1 cellular context compared by ENCODE assay signal in the genomic region with DNA sequence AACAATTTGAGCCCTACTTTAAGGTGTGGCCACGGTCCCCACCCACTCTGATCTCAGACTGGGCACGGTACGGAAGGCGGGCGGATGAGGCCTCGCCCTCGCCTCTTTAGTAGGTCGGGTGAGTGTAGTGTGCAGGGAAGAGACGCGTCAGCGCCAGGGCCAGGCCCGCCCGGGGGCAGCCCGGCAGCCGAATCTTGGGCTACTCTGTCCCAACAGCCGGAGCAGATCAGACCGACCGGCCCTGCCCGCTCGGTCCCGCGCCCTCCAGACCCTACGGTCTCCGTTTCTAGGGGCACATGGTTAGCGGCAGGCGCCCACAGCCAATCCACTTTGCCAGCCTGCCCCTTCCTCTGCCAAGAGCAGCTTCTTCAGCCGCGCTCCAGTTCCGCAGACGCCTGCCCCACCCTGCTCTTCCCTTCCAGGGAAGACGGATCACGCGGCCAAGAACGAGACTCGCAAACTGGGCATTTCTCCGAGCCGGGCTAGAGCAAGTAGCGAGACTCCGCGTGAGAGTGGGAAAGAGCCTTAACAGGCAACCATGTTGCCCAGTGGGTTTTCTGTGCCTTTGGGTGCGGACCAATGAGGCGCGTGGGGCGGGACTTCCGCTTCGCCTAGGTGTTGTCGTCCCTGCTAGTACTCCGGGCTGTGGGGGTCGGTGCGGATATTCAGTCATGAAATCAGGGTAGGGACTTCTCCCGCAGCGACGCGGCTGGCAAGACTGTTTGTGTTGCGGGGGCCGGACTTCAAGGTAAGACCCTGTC.
TF ChIP-seq lines count a peak whose summit lies in the region.

A gene with protein sequence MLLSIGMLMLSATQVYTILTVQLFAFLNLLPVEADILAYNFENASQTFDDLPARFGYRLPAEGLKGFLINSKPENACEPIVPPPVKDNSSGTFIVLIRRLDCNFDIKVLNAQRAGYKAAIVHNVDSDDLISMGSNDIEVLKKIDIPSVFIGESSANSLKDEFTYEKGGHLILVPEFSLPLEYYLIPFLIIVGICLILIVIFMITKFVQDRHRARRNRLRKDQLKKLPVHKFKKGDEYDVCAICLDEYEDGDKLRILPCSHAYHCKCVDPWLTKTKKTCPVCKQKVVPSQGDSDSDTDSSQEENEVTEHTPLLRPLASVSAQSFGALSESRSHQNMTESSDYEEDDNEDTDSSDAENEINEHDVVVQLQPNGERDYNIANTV (plus strand): TSS at position 610 of the 761 bp plus-strand sequence. CDS start 32,812 bp downstream, outside the sequence.

TF ChIP-seq in HepG2, 621 proteins besides CTCF, POLR2A, EP300 and RAD21 (continued from another document and continues in another):
- TF ChIP-seq, protein P1, sequence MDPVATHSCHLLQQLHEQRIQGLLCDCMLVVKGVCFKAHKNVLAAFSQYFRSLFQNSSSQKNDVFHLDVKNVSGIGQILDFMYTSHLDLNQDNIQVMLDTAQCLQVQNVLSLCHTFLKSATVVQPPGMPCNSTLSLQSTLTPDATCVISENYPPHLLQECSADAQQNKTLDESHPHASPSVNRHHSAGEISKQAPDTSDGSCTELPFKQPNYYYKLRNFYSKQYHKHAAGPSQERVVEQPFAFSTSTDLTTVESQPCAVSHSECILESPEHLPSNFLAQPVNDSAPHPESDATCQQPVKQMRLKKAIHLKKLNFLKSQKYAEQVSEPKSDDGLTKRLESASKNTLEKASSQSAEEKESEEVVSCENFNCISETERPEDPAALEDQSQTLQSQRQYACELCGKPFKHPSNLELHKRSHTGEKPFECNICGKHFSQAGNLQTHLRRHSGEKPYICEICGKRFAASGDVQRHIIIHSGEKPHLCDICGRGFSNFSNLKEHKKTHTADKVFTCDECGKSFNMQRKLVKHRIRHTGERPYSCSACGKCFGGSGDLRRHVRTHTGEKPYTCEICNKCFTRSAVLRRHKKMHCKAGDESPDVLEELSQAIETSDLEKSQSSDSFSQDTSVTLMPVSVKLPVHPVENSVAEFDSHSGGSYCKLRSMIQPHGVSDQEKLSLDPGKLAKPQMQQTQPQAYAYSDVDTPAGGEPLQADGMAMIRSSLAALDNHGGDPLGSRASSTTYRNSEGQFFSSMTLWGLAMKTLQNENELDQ (CRISPR knock-in tag; IDR thresholded peaks at IDR 0.05; ENCODE audit: borderline replicate concordance) = no peak
- TF ChIP-seq ZNF605 (CRISPR knock-in tag; IDR thresholded peaks at IDR 0.05) (peak; percentile 35; the same call in 1 of the 2 replicates), CREM (IDR thresholded peaks at IDR 0.05) (peak; percentile 27; the same call in 1 of the 2 replicates), CREM (CRISPR knock-in tag; IDR thresholded peaks at IDR 0.05) (no peak), SRF (IDR thresholded peaks at IDR 0.05; ENCODE audit: low read depth, low read length) (peak; percentile 47; the same call in 1 of the 2 replicates), SATB2 (CRISPR knock-in tag; IDR thresholded peaks at IDR 0.05) (no peak; the same call in 1 of the 2 replicates), PAX8 (CRISPR knock-in tag; IDR thresholded peaks at IDR 0.05; ENCODE audit: borderline replicate concordance) (0 out of 2 replicates have a peak, but pooled peaks have one; percentile 62), SPEN (CRISPR knock-in tag; IDR thresholded peaks at IDR 0.05; ENCODE audit: low read depth) (peak; percentile 43; the same call in 1 of the 2 replicates), GZF1 (CRISPR knock-in tag; IDR thresholded peaks at IDR 0.05) (no peak), ZNF282 (IDR thresholded peaks at IDR 0.05; ENCODE audit: partially characterized antibody) (no peak), RELA (CRISPR knock-in tag; IDR thresholded peaks at IDR 0.05) (no peak), RFX3 (CRISPR knock-in tag; IDR thresholded peaks at IDR 0.05) (no peak), ZNF614 (CRISPR knock-in tag; IDR thresholded peaks at IDR 0.05; ENCODE audit: borderline replicate concordance) (no peak), JDP2 (CRISPR knock-in tag; IDR thresholded peaks at IDR 0.05; ENCODE audit: borderline replicate concordance) (no peak), ZNF572 (CRISPR knock-in tag; IDR thresholded peaks at IDR 0.05) (0 out of 2 replicates have a peak, but pooled peaks have one; percentile 39), ZNF3 (CRISPR knock-in tag; IDR thresholded peaks at IDR 0.05) (no peak), ZNF331 (CRISPR knock-in tag; IDR thresholded peaks at IDR 0.05) (no peak), ZNF773 (CRISPR knock-in tag; IDR thresholded peaks at IDR 0.05; ENCODE audit: borderline replicate concordance) (0 out of 2 replicates have a peak, but pooled peaks have one; percentile 8), ZC3H13 (CRISPR knock-in tag; IDR thresholded peaks at IDR 0.05) (peak; percentile 92), KMT2B (CRISPR knock-in tag; IDR thresholded peaks at IDR 0.05) (peak; percentile 65; the same call in 1 of the 2 replicates), TGIF2 (CRISPR knock-in tag; IDR thresholded peaks at IDR 0.05) (peak; percentile 35; the same call in 1 of the 2 replicates), FOSL2 (CRISPR knock-in tag; IDR thresholded peaks at IDR 0.05) (no peak; the same call in 1 of the 2 replicates), HOXA7 (CRISPR knock-in tag; IDR thresholded peaks at IDR 0.05) (no peak), ISX (CRISPR knock-in tag; conservative IDR thresholded peaks at IDR 0.05) (0 out of 2 replicates have a peak, but pooled peaks have one; percentile 68), ZBTB3 (CRISPR knock-in tag; IDR thresholded peaks at IDR 0.05; ENCODE audit: borderline replicate concordance, low read depth) (peak; percentile 65; the same call in 1 of the 2 replicates), ZNF263 (CRISPR knock-in tag; IDR thresholded peaks at IDR 0.05) (peak; percentile 48; the same call in 1 of the 2 replicates), ZNF558 (CRISPR knock-in tag; IDR thresholded peaks at IDR 0.05; ENCODE audit: borderline replicate concordance) (peak; percentile 98), PHF20 (CRISPR knock-in tag; IDR thresholded peaks at IDR 0.05) (peak; percentile 67), THYN1 (CRISPR knock-in tag; IDR thresholded peaks at IDR 0.05; ENCODE audit: borderline replicate concordance, low read depth) (0 out of 2 replicates have a peak, but pooled peaks have one; percentile 30), ERF (CRISPR knock-in tag; IDR thresholded peaks at IDR 0.05) (peak; percentile 30; the same call in 1 of the 2 replicates), MED8 (CRISPR knock-in tag; IDR thresholded peaks at IDR 0.05; ENCODE audit: insufficient replicate concordance) (no peak)
- TF ChIP-seq, protein P2, sequence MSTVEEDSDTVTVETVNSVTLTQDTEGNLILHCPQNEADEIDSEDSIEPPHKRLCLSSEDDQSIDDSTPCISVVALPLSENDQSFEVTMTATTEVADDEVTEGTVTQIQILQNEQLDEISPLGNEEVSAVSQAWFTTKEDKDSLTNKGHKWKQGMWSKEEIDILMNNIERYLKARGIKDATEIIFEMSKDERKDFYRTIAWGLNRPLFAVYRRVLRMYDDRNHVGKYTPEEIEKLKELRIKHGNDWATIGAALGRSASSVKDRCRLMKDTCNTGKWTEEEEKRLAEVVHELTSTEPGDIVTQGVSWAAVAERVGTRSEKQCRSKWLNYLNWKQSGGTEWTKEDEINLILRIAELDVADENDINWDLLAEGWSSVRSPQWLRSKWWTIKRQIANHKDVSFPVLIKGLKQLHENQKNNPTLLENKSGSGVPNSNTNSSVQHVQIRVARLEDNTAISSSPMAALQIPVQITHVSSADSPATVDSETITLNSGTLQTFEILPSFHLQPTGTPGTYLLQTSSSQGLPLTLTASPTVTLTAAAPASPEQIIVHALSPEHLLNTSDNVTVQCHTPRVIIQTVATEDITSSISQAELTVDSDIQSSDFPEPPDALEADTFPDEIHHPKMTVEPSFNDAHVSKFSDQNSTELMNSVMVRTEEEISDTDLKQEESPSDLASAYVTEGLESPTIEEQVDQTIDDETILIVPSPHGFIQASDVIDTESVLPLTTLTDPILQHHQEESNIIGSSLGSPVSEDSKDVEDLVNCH (CRISPR knock-in tag; IDR thresholded peaks at IDR 0.05) = no peak
- TF ChIP-seq, protein P3, sequence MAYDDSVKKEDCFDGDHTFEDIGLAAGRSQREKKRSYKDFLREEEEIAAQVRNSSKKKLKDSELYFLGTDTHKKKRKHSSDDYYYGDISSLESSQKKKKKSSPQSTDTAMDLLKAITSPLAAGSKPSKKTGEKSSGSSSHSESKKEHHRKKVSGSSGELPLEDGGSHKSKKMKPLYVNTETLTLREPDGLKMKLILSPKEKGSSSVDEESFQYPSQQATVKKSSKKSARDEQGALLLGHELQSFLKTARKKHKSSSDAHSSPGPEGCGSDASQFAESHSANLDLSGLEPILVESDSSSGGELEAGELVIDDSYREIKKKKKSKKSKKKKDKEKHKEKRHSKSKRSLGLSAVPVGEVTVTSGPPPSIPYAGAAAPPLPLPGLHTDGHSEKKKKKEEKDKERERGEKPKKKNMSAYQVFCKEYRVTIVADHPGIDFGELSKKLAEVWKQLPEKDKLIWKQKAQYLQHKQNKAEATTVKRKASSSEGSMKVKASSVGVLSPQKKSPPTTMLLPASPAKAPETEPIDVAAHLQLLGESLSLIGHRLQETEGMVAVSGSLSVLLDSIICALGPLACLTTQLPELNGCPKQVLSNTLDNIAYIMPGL (CRISPR knock-in tag; IDR thresholded peaks at IDR 0.05; ENCODE audit: borderline replicate concordance in 1 of 2, low read depth in 1 of 2) = peak; percentile 3 to 92; a peak in 3 of 4 replicates
- TF ChIP-seq, protein P4, sequence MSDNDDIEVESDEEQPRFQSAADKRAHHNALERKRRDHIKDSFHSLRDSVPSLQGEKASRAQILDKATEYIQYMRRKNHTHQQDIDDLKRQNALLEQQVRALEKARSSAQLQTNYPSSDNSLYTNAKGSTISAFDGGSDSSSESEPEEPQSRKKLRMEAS (IDR thresholded peaks at IDR 0.05) = peak; percentile 77
- TF ChIP-seq, protein P5, sequence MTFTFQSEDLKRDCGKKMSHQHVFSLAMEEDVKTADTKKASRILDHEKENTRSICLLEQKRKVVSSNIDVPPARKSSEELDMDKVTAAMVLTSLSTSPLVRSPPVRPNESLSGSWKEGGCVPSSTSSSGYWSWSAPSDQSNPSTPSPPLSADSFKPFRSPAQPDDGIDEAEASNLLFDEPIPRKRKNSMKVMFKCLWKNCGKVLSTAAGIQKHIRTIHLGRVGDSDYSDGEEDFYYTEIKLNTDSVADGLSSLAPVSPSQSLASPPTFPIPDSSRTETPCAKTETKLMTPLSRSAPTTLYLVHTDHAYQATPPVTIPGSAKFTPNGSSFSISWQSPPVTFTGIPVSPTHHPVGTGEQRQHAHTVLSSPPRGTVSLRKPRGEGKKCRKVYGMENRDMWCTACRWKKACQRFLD (CRISPR knock-in tag; IDR thresholded peaks at IDR 0.05; ENCODE audit: borderline replicate concordance) = peak; percentile 86; the same call in 1 of the 2 replicates
- TF ChIP-seq, protein P6, sequence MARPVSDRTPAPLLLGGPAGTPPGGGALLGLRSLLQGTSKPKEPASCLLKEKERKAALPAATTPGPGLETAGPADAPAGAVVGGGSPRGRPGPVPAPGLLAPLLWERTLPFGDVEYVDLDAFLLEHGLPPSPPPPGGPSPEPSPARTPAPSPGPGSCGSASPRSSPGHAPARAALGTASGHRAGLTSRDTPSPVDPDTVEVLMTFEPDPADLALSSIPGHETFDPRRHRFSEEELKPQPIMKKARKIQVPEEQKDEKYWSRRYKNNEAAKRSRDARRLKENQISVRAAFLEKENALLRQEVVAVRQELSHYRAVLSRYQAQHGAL (CRISPR knock-in tag; IDR thresholded peaks at IDR 0.05; ENCODE audit: not compliant biosample characterization) = peak; percentile 39
- TF ChIP-seq, protein P7, sequence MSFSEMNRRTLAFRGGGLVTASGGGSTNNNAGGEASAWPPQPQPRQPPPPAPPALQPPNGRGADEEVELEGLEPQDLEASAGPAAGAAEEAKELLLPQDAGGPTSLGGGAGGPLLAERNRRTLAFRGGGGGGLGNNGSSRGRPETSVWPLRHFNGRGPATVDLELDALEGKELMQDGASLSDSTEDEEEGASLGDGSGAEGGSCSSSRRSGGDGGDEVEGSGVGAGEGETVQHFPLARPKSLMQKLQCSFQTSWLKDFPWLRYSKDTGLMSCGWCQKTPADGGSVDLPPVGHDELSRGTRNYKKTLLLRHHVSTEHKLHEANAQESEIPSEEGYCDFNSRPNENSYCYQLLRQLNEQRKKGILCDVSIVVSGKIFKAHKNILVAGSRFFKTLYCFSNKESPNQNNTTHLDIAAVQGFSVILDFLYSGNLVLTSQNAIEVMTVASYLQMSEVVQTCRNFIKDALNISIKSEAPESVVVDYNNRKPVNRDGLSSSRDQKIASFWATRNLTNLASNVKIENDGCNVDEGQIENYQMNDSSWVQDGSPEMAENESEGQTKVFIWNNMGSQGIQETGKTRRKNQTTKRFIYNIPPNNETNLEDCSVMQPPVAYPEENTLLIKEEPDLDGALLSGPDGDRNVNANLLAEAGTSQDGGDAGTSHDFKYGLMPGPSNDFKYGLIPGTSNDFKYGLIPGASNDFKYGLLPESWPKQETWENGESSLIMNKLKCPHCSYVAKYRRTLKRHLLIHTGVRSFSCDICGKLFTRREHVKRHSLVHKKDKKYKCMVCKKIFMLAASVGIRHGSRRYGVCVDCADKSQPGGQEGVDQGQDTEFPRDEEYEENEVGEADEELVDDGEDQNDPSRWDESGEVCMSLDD (CRISPR knock-in tag; IDR thresholded peaks at IDR 0.05; ENCODE audit: borderline replicate concordance) = peak; percentile 60; the same call in 1 of the 2 replicates
- TF ChIP-seq, protein P8, sequence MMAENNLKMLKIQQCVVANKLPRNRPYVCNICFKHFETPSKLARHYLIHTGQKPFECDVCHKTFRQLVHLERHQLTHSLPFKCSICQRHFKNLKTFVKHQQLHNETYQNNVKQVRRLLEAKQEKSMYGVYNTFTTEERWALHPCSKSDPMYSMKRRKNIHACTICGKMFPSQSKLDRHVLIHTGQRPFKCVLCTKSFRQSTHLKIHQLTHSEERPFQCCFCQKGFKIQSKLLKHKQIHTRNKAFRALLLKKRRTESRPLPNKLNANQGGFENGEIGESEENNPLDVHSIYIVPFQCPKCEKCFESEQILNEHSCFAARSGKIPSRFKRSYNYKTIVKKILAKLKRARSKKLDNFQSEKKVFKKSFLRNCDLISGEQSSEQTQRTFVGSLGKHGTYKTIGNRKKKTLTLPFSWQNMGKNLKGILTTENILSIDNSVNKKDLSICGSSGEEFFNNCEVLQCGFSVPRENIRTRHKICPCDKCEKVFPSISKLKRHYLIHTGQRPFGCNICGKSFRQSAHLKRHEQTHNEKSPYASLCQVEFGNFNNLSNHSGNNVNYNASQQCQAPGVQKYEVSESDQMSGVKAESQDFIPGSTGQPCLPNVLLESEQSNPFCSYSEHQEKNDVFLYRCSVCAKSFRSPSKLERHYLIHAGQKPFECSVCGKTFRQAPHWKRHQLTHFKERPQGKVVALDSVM (CRISPR knock-in tag; IDR thresholded peaks at IDR 0.05) = no peak
- TF ChIP-seq, protein P9, sequence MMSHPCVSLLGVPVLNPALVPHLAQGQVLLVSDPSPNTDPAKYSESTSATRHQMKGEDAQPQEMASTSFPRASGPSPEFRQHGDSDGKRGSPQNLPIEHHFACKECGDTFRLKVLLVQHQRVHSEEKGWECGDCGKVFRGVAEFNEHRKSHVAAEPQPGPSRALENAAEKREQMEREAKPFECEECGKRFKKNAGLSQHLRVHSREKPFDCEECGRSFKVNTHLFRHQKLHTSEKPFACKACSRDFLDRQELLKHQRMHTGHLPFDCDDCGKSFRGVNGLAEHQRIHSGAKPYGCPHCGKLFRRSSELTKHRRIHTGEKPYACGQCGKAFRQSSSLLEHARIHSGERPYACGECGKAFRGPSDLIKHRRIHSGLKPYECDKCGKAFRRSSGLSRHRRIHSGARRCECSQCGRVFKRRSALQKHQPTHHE (CRISPR knock-in tag; IDR thresholded peaks at IDR 0.05; ENCODE audit: borderline replicate concordance) = no peak
- TF ChIP-seq, protein P10, sequence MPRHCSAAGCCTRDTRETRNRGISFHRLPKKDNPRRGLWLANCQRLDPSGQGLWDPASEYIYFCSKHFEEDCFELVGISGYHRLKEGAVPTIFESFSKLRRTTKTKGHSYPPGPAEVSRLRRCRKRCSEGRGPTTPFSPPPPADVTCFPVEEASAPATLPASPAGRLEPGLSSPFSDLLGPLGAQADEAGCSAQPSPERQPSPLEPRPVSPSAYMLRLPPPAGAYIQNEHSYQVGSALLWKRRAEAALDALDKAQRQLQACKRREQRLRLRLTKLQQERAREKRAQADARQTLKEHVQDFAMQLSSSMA (CRISPR knock-in tag; IDR thresholded peaks at IDR 0.05) = 0 out of 2 replicates have a peak, but pooled peaks have one; percentile 55
